ENCODE assay signal across 7 cellular contexts in the genomic region with DNA sequence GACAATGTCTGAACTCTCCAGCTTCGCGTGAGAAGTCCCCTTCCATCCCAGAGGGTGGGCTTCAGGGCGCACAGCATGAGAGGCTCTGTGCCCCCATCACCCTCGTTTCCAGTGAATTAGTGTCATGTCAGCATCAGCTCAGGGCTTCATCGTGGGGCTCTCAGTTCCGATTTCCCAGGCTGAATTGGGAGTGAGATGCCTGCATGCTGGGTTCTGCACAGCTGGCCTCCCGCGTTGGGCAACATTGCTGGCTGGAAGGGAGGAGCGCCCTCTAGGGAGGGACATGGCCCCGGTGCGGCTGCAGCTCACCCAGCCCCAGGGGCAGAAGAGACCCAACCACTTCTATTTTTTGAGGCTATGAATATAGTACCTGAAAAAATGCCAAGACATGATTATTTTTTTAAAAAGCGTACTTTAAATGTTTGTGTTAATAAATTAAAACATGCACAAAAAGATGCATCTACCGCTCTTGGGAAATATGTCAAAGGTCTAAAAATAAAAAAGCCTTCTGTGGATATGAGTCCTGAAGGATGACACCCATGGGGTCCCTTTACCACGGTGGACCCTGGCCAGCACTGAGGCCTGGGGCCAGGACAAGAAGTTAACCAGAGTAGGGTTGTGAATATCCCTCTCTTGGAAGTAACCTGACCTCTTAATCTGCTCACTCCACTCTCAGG. TPM values are rescaled to one million over a fixed set of nuclear protein-coding genes. Genes with fewer than 3 reads are reported as not detected.
DNase-seq lines count a peak whose midpoint lies in the region; ATAC-seq and TF ChIP-seq lines count a peak whose summit lies in the region.

No MANE protein-coding gene starts in this region.

- H3K4me1 ChIP-seq in hepatocyte (ENCODE audit: insufficient read depth), result no peaks in the 10 kb centered on the region

- TF ChIP-seq CTCF in GM12873 (IDR thresholded peaks at IDR 0.05; ENCODE audit: insufficient read depth, low read depth, low read length, missing control alignments), result peak; percentile 85
- TF ChIP-seq CTCF in hepatocyte (IDR thresholded peaks at IDR 0.05; ENCODE audit: poor library complexity), result peak; percentile 62

- no peaks in the 10 kb centered on the region for H3K79me2 ChIP-seq in hepatocyte

- no peaks in the 10 kb centered on the region for H3K9me3 ChIP-seq in hepatocyte (ENCODE audit: low read depth)

- no peaks in the 10 kb centered on the region for H4K20me1 ChIP-seq in hepatocyte (ENCODE audit: insufficient read depth, poor library complexity, severe bottlenecking)

- no peak overlapping the region for H3K4me2 ChIP-seq in hepatocyte

- DNase-seq in HT1080 (ENCODE audit: low read depth) (peak; percentile 33), T follicular helper cell (ENCODE audit: low read depth) (peak; percentile 10), amniotic epithelial cell (ENCODE audit: low read depth) (peak; percentile 15), hepatocyte (ENCODE audit: low spot score) (peak; percentile 77)
- peak; percentile 13 to 48 for DNase-seq in stimulated activated CD4-positive, alpha-beta T cell treated with anti-CD3 and anti-CD28 coated beads, Interleukin-15, amount 100 ng/mL, for 1 hour (ENCODE audit: low read depth in 1 of 2, low spot score in 1 of 2)

- 28% methylated on average over 14 of the region's 14 CpGs for WGBS in hepatocyte (ENCODE audit: low lambda C conversion rate, missing lambda C conversion rate)

- H3K4me3 ChIP-seq in hepatocyte, result no peak overlapping the region

- H3K27ac ChIP-seq in hepatocyte, result no peak overlapping the region

- H2AFZ ChIP-seq in hepatocyte, result no peak overlapping the region

- H3K36me3 ChIP-seq in hepatocyte (replicated peaks; ENCODE audit: insufficient read depth, low read depth), result no peaks in the 10 kb centered on the region

- no peaks in the 10 kb centered on the region for H3K27me3 ChIP-seq in hepatocyte

- no peak for ATAC-seq in HG03378 (IDR thresholded peaks at IDR 0.05; ENCODE audit: unreplicated experiment)

- no peaks in the 10 kb centered on the region for H3K9me2 ChIP-seq in hepatocyte (replicated peaks; ENCODE audit: insufficient read depth)

RNA-seq across cellular contexts. Expression of gene ITGAD, which starts 10.5 kb away (rescaled TPM):
- 0.03 TPM in 1 of 2 replicates, not detected in the other for total RNA-seq in HT1080 (2014; rRNA removed; shearing (Covaris generic))
- not detected in 2 replicates for polyA plus RNA-seq in HT1080 (2015; cell fraction: cytosol; rRNA removed)
- polyA plus RNA-seq in HT1080 (2015; cell fraction: nucleus; rRNA removed), result 0.02 and 0.10 TPM in 2 replicates
- total RNA-seq in hepatocyte, result not detected in 2 replicates
- polyA plus RNA-seq in hepatocyte, result not detected in 2 replicates

RNA-seq across cellular contexts. Expression of gene ITGAX, which starts 27.6 kb away (rescaled TPM):
- total RNA-seq in HT1080 (2014; rRNA removed; shearing (Covaris generic)), result 2.1 and 2.7 TPM in 2 replicates
- 2.6 TPM in 2 replicates for polyA plus RNA-seq in HT1080 (2015; cell fraction: cytosol; rRNA removed)
- 5.0 and 7.3 TPM in 2 replicates for polyA plus RNA-seq in HT1080 (2015; cell fraction: nucleus; rRNA removed)
- total RNA-seq in hepatocyte, result 0.52 and 0.60 TPM in 2 replicates
- polyA plus RNA-seq in hepatocyte, result 0.43 and 0.50 TPM in 2 replicates

RNA-seq across cellular contexts. Expression of gene COX6A2, which starts 45.5 kb away (rescaled TPM):
- not detected in 2 replicates for total RNA-seq in HT1080 (2014; rRNA removed; shearing (Covaris generic))
- polyA plus RNA-seq in HT1080 (2015; cell fraction: cytosol; rRNA removed), result not detected in 2 replicates
- polyA plus RNA-seq in HT1080 (2015; cell fraction: nucleus; rRNA removed), result not detected in 2 replicates
- total RNA-seq in hepatocyte, result not detected in 2 replicates
- 1.7 TPM in 1 of 2 replicates, not detected in the other for polyA plus RNA-seq in hepatocyte

RNA-seq across cellular contexts. Expression of gene ZNF843, which starts 60.0 kb away (rescaled TPM):
- total RNA-seq in HT1080 (2014; rRNA removed; shearing (Covaris generic)), result not detected in 2 replicates
- 0.12 and 0.27 TPM in 2 replicates for polyA plus RNA-seq in HT1080 (2015; cell fraction: cytosol; rRNA removed)
- not detected in 2 replicates for polyA plus RNA-seq in HT1080 (2015; cell fraction: nucleus; rRNA removed)
- 1.2 and 1.7 TPM in 2 replicates for total RNA-seq in hepatocyte
- polyA plus RNA-seq in hepatocyte, result 0.54 and 0.64 TPM in 2 replicates

Comparison
In these comparisons a context has a peak if more than half of its experiments do, and no peak if none do; other contexts are left out.
1. DNase-seq: peak in every context shown above with its lines; median percentile 77 in hepatocyte; 33 in HT1080; 30 in stimulated activated CD4-positive, alpha-beta T cell treated with anti-CD3 and anti-CD28 coated beads, Interleukin-15, amount 100 ng/mL, for 1 hour; 15 in amniotic epithelial cell; 10 in T follicular helper cell.